Comparison of ENCODE assay signal across 26 cellular contexts in the genomic region with DNA sequence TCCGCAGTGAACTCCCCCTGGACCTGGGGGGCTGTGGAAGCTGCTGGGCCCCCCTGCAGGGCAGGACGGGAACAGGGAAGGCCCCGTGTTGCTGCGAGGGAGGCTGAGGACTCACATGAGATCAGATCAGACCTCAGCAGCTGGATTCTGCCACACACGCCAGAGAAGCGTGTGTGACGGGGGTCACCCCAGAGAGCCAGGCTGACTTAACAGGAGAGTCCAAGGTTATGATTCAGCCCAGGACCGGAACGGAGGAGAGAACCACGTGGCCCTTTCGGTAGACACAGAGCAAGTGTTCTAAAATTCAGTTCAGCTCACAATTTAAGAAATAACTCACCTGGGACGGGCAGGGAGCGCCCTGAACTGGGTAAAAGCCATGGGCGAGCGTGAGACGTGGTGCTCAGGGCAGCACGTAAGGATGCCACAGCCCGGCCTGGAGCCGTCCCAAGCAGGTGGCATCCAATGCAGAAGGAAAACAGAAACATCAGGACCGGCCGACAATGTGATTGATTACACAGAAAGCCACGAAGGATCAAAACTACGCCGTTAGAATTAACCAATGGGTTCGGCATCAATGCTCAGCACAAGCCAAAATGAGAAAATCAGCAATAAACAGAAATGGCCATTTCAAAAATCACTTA. TPM values are rescaled to one million over a fixed set of nuclear protein-coding genes. Genes with fewer than 3 reads are reported as not detected.
DNase-seq lines count a peak whose midpoint lies in the region; ATAC-seq and TF ChIP-seq lines count a peak whose summit lies in the region.
"Had no signal": no experiment of that assay in that cellular context is flagged by ENCODE, and none has a peak within 500 bp of the region (broad histone marks: within the 10 kb centered on the region; RNA-seq: fewer than 3 reads in every experiment).

No MANE protein-coding gene starts in this region.

- H4K5ac ChIP-seq in IMR-90 (ENCODE audit: low read depth, low read length) = no peak overlapping the region

- no peak overlapping the region for H2BK15ac ChIP-seq in IMR-90 (ENCODE audit: low read depth, low read length)

- H3K27ac ChIP-seq in IMR-90 (ENCODE audit: insufficient read depth, low read length) = no peak overlapping the region
- no peak overlapping the region for H3K27ac ChIP-seq in psoas muscle
- H3K27ac ChIP-seq: gastrocnemius medialis, HL-60, SK-N-MC, WERI-Rb-1 had no signal

- H3K4me1 ChIP-seq in IMR-90 (ENCODE audit: control insufficient read depth, insufficient read depth, low read length) (peaks cover 5% of the 10 kb centered on the region; the same call in 1 of the 2 replicates), psoas muscle (no peaks in the 10 kb centered on the region)
- H3K4me1 ChIP-seq: gastrocnemius medialis, HAP-1 had no signal

- no peak overlapping the region for H3K4ac ChIP-seq in IMR-90 (ENCODE audit: low read depth, low read length)

- no peaks in the 10 kb centered on the region for H3K9me3 ChIP-seq in IMR-90 (ENCODE audit: control insufficient read depth, insufficient read depth, low read length)
- no peaks in the 10 kb centered on the region for H3K9me3 ChIP-seq in psoas muscle
- H3K9me3 ChIP-seq: gastrocnemius medialis, HAP-1 had no signal

- peak overlapping the region; percentile 33 for H2AFZ ChIP-seq in IMR-90 (replicated peaks; ENCODE audit: low read length, poor library complexity)

- no peak for TF ChIP-seq RAD21 in IMR-90 (IDR thresholded peaks at IDR 0.05; ENCODE audit: low read length)

- WGBS in IMR-90 (ENCODE audit: extremely low coverage in 2 of 2, insufficient read length in 1 of 2), 2 experiments = 63% methylated on average over 9 of the region's 25 CpGs; no CpG with 5 or more reads in 1 of the 2 experiments
- WGBS in psoas muscle, 3 donors = 87 to 89% (median 89%) methylated on average over 25 of the region's 25 CpGs

- no peak overlapping the region for H3K4me2 ChIP-seq in IMR-90 (ENCODE audit: low read depth, low read length)

- no peak overlapping the region for H4K91ac ChIP-seq in IMR-90 (ENCODE audit: insufficient read depth, low read depth, low read length)

- no peak overlapping the region for H3K9ac ChIP-seq in IMR-90 (ENCODE audit: low read depth, low read length)

- H3K4me1 Mint-ChIP-seq in activated CD8-positive, alpha-beta T cell treated with anti-CD3 and anti-CD28 coated beads, Interleukin-2, amount 10 ng/mL, durations not matched to agents 7 days and 5 days (ENCODE audit: low read depth) = peaks cover 13% of the 10 kb centered on the region
- peaks cover 10% of the 10 kb centered on the region for H3K4me1 Mint-ChIP-seq in activated CD8-positive, alpha-beta T cell treated with anti-CD3 and anti-CD28 coated beads for 36 hours (ENCODE audit: low read depth)
- peaks cover 6% of the 10 kb centered on the region for H3K4me1 Mint-ChIP-seq in glutamatergic neuron (ENCODE audit: low read depth, unreplicated experiment)

- H3K79me1 ChIP-seq in IMR-90 (ENCODE audit: low read depth in 1 of 2, low read length in 2 of 2) = no peaks in the 10 kb centered on the region

- H3K18ac ChIP-seq in IMR-90 (ENCODE audit: low read depth, low read length) = no peak overlapping the region

- no peaks in the 10 kb centered on the region for H3K36me3 ChIP-seq in IMR-90 (ENCODE audit: control insufficient read depth, insufficient read depth, low read length)
- no peaks in the 10 kb centered on the region for H3K36me3 ChIP-seq in psoas muscle (ENCODE audit: insufficient read depth in 1 of 2, low read depth in 1 of 2)
- H3K36me3 ChIP-seq: gastrocnemius medialis, HAP-1, WERI-Rb-1 had no signal

- TF ChIP-seq CTCF in activated CD8-positive, alpha-beta T cell treated with anti-CD3 and anti-CD28 coated beads for 36 hours (IDR thresholded peaks at IDR 0.05) = no peak
- TF ChIP-seq CTCF in IMR-90 (conservative IDR thresholded peaks at IDR 0.05; ENCODE audit: low read depth, low read length) = no peak
- no peak for TF ChIP-seq CTCF in glutamatergic neuron (IDR thresholded peaks at IDR 0.05; ENCODE audit: partially characterized antibody, unreplicated experiment)
- no peak for TF ChIP-seq CTCF in psoas muscle (IDR thresholded peaks at IDR 0.05)

- no peak overlapping the region for H2BK20ac ChIP-seq in IMR-90 (ENCODE audit: low read depth, low read length)

- no peaks in the 10 kb centered on the region for H3K27me3 ChIP-seq in IMR-90 (ENCODE audit: control insufficient read depth, insufficient read depth, low read length)
- H3K27me3 ChIP-seq in psoas muscle (ENCODE audit: insufficient read depth in 3 of 3, low read length in 2 of 3) = no peaks in the 10 kb centered on the region
- H3K27me3 ChIP-seq: gastrocnemius medialis had no signal

- H3K4me3 Mint-ChIP-seq in activated CD8-positive, alpha-beta T cell treated with anti-CD3 and anti-CD28 coated beads, Interleukin-2, amount 10 ng/mL, durations not matched to agents 7 days and 5 days = no peak overlapping the region
- H3K4me3 Mint-ChIP-seq in activated CD8-positive, alpha-beta T cell treated with anti-CD3 and anti-CD28 coated beads for 36 hours = no peak overlapping the region
- H3K4me3 Mint-ChIP-seq in glutamatergic neuron (ENCODE audit: unreplicated experiment) = no peak overlapping the region
- H3K4me3 Mint-ChIP-seq: natural killer cell treated with Interleukin-12 subunit alpha and Interleukin-12 subunit beta and Interleukin-15 and Interleukin-18, amount 100 ng/mL, for 72 hours had no signal

- no peak overlapping the region for H3K56ac ChIP-seq in IMR-90 (ENCODE audit: extremely low read depth, insufficient read depth, low read length)

- H4K8ac ChIP-seq in IMR-90 (ENCODE audit: low read depth in 2 of 2, low read length in 2 of 2) = no peak overlapping the region

- H3K4me3 ChIP-seq in IMR-90 (ENCODE audit: insufficient read depth, low read depth, low read length) (no peak overlapping the region), psoas muscle (no peak overlapping the region)
- H3K4me3 ChIP-seq: gastrocnemius medialis, HAP-1, SK-N-MC had no signal

- no peak overlapping the region for H2BK5ac ChIP-seq in IMR-90 (ENCODE audit: low read depth, low read length, poor library complexity, severe bottlenecking)

- H3K23ac ChIP-seq in IMR-90 (ENCODE audit: low read depth, low read length) = no peak overlapping the region

- H2BK120ac ChIP-seq in IMR-90 (ENCODE audit: low read depth, low read length) = no peak overlapping the region

- no peaks in the 10 kb centered on the region for H3K9me1 ChIP-seq in IMR-90 (ENCODE audit: insufficient read depth, low read length)

- H3K27me3 Mint-ChIP-seq in activated CD8-positive, alpha-beta T cell treated with anti-CD3 and anti-CD28 coated beads, Interleukin-2, amount 10 ng/mL, durations not matched to agents 7 days and 5 days (ENCODE audit: low read depth) = no peaks in the 10 kb centered on the region
- no peaks in the 10 kb centered on the region for H3K27me3 Mint-ChIP-seq in activated CD8-positive, alpha-beta T cell treated with anti-CD3 and anti-CD28 coated beads for 36 hours
- H3K27me3 Mint-ChIP-seq in glutamatergic neuron (ENCODE audit: unreplicated experiment) = no peaks in the 10 kb centered on the region
- H3K27me3 Mint-ChIP-seq: natural killer cell treated with Interleukin-12 subunit alpha and Interleukin-12 subunit beta and Interleukin-15 and Interleukin-18, amount 100 ng/mL, for 72 hours; progenitor cell of endocrine pancreas had no signal

- no TSS peak for BruUV-seq in IMR-90 (replicated peaks; lab: Mats Ljungman, UMichigan)

- CTCF ChIA-PET in activated CD8-positive, alpha-beta T cell treated with anti-CD3 and anti-CD28 coated beads, Interleukin-2, amount 10 ng/mL, durations not matched to agents 7 days and 5 days (lab: Charles Lee) = no interaction called here
- CTCF ChIA-PET in activated CD8-positive, alpha-beta T cell treated with anti-CD3 and anti-CD28 coated beads for 36 hours (lab: Charles Lee) = no interaction called here
- CTCF ChIA-PET in IMR-90 (lab: Yijun Ruan, JAX) = no interaction called here

- H4K20me1 ChIP-seq in IMR-90 (ENCODE audit: insufficient read depth, low read length) = no peaks in the 10 kb centered on the region; the same call in 1 of the 2 replicates

- intact Hi-C loops in activated CD8-positive, alpha-beta T cell treated with anti-CD3 and anti-CD28 coated beads for 36 hours (cut with micrococcal nuclease) = no loop called here
- intact Hi-C loops in IMR-90 (cut with micrococcal nuclease) = no loop called here
- intact Hi-C loops in psoas muscle (cut with DNase I) = no loop called here

- peak overlapping the region; percentile 28 for H2AK5ac ChIP-seq in IMR-90 (ENCODE audit: low read depth, low read length)

- peak overlapping the region; percentile 50 for H2AK9ac ChIP-seq in IMR-90 (replicated peaks; ENCODE audit: low read depth, low read length, poor library complexity)

- no peak for DNase-seq in activated CD8-positive, alpha-beta T cell treated with anti-CD3 and anti-CD28 coated beads, Interleukin-2, amount 10 ng/mL, durations not matched to agents 7 days and 5 days
- no peak for DNase-seq in activated CD8-positive, alpha-beta T cell treated with anti-CD3 and anti-CD28 coated beads for 36 hours
- peak; percentile 83 for DNase-seq in IMR-90
- no peak for DNase-seq in glutamatergic neuron
- peak; percentile 9 to 41 for DNase-seq in psoas muscle
- no peak for DNase-seq in AG08395 (ENCODE audit: low spot score)
- no peak for DNase-seq in foreskin melanocyte
- DNase-seq: 8988T; activated CD8-positive, alpha-beta memory T cell treated with anti-CD3 and anti-CD28 coated beads, Interleukin-2, amount 50 U/mL, for 4 hours; DND-41; effector memory CD4-positive, alpha-beta T cell; gastrocnemius medialis; midbrain; NCI-H1930; substantia nigra had no signal

- H3K27ac Mint-ChIP-seq in activated CD8-positive, alpha-beta T cell treated with anti-CD3 and anti-CD28 coated beads, Interleukin-2, amount 10 ng/mL, durations not matched to agents 7 days and 5 days = peak overlapping the region; percentile 30
- H3K27ac Mint-ChIP-seq in activated CD8-positive, alpha-beta T cell treated with anti-CD3 and anti-CD28 coated beads for 36 hours = no peak overlapping the region
- H3K27ac Mint-ChIP-seq in glutamatergic neuron (ENCODE audit: unreplicated experiment) = peak overlapping the region; percentile 45
- H3K27ac Mint-ChIP-seq: natural killer cell treated with Interleukin-12 subunit alpha and Interleukin-12 subunit beta and Interleukin-15 and Interleukin-18, amount 100 ng/mL, for 72 hours; progenitor cell of endocrine pancreas had no signal

- POLR2A ChIA-PET in activated CD8-positive, alpha-beta T cell treated with anti-CD3 and anti-CD28 coated beads, Interleukin-2, amount 10 ng/mL, durations not matched to agents 7 days and 5 days (lab: Charles Lee) = no interaction called here
- POLR2A ChIA-PET in activated CD8-positive, alpha-beta T cell treated with anti-CD3 and anti-CD28 coated beads for 36 hours (lab: Charles Lee) = no interaction called here
- POLR2A ChIA-PET in IMR-90 (lab: Charles Lee; ENCODE audit: unreplicated experiment) = no interaction called here

- H3K14ac ChIP-seq in IMR-90 (replicated peaks; ENCODE audit: low read depth, low read length) = no peak overlapping the region

- in situ Hi-C loops in IMR-90 (cut with MboI; ENCODE audit: low sequenced_read_pairs) = no loop called here

- no peak for ATAC-seq in activated CD8-positive, alpha-beta T cell treated with anti-CD3 and anti-CD28 coated beads, Interleukin-2, amount 10 ng/mL, durations not matched to agents 7 days and 5 days
- no peak for ATAC-seq in activated CD8-positive, alpha-beta T cell treated with anti-CD3 and anti-CD28 coated beads for 36 hours
- ATAC-seq in IMR-90 (ENCODE audit: low read depth) (peak; percentile 95), psoas muscle (no peak), GM18498 (IDR thresholded peaks at IDR 0.05; ENCODE audit: unreplicated experiment) (no peak)
- ATAC-seq: esophagus mucosa; gastrocnemius medialis; natural killer cell treated with Interleukin-12 subunit alpha and Interleukin-12 subunit beta and Interleukin-15 and Interleukin-18, amount 100 ng/mL, for 72 hours had no signal

- no peaks in the 10 kb centered on the region for H3K36me3 Mint-ChIP-seq in activated CD8-positive, alpha-beta T cell treated with anti-CD3 and anti-CD28 coated beads, Interleukin-2, amount 10 ng/mL, durations not matched to agents 7 days and 5 days (ENCODE audit: low read depth)
- no peaks in the 10 kb centered on the region for H3K36me3 Mint-ChIP-seq in activated CD8-positive, alpha-beta T cell treated with anti-CD3 and anti-CD28 coated beads for 36 hours (ENCODE audit: low read depth)
- H3K36me3 Mint-ChIP-seq in glutamatergic neuron (ENCODE audit: unreplicated experiment) = no peaks in the 10 kb centered on the region
- H3K36me3 Mint-ChIP-seq: natural killer cell treated with Interleukin-12 subunit alpha and Interleukin-12 subunit beta and Interleukin-15 and Interleukin-18, amount 100 ng/mL, for 72 hours had no signal

- H3K9me3 Mint-ChIP-seq in activated CD8-positive, alpha-beta T cell treated with anti-CD3 and anti-CD28 coated beads, Interleukin-2, amount 10 ng/mL, durations not matched to agents 7 days and 5 days (ENCODE audit: insufficient read depth) = no peaks in the 10 kb centered on the region
- no peaks in the 10 kb centered on the region for H3K9me3 Mint-ChIP-seq in activated CD8-positive, alpha-beta T cell treated with anti-CD3 and anti-CD28 coated beads for 36 hours
- H3K9me3 Mint-ChIP-seq in glutamatergic neuron (ENCODE audit: unreplicated experiment) = peaks cover 3% of the 10 kb centered on the region
- H3K9me3 Mint-ChIP-seq: natural killer cell treated with Interleukin-12 subunit alpha and Interleukin-12 subunit beta and Interleukin-15 and Interleukin-18, amount 100 ng/mL, for 72 hours had no signal

- dilution Hi-C loops in IMR-90 (cut with HindIII; ENCODE audit: low sequenced_read_pairs, unreplicated experiment) = no loop called here

- no peak for TF ChIP-seq POLR2A in IMR-90 (IDR thresholded peaks at IDR 0.05; ENCODE audit: low read depth, low read length)

RNA-seq across cellular contexts. Expression of gene EXD3, which starts 38.7 kb away (rescaled TPM):
- total RNA-seq in activated CD8-positive, alpha-beta T cell treated with anti-CD3 and anti-CD28 coated beads, Interleukin-2, amount 10 ng/mL, durations not matched to agents 7 days and 5 days = 10 to 100 TPM in 1 of 2 experiments, 1 to 10 TPM in 1; 10.0 to 10.9 TPM
- total RNA-seq in activated CD8-positive, alpha-beta T cell treated with anti-CD3 and anti-CD28 coated beads for 36 hours = 1 to 10 TPM; 8.1 to 9.0 TPM
- total RNA-seq in IMR-90 (2012; rRNA removed) (1.1 and 1.7 TPM in 2 replicates), glutamatergic neuron (ENCODE audit: unreplicated experiment) (24.5 TPM), psoas muscle (10 to 100 TPM in 2 of 4 donors, 1 to 10 TPM in 2; 6.7 to 11.2 (median 9.7) TPM)
- polyA plus RNA-seq in IMR-90 (2012; rRNA removed) (7.4 and 10.2 TPM in 2 replicates), psoas muscle (1 to 10 TPM; 5.7 to 9.9 (median 7.2) TPM)
- 5.4 and 9.9 TPM in 2 replicates for polyA plus RNA-seq in IMR-90 (2012; cell fraction: cytosol; rRNA removed)
- 24.4 and 50.7 TPM in 2 replicates for polyA plus RNA-seq in IMR-90 (2012; cell fraction: nucleus; rRNA removed; ENCODE audit: low replicate concordance)

RNA-seq across cellular contexts. Expression of gene NOXA1, which starts 39.0 kb away (rescaled TPM):
- under 1 TPM; 0.52 to 0.58 TPM for total RNA-seq in activated CD8-positive, alpha-beta T cell treated with anti-CD3 and anti-CD28 coated beads, Interleukin-2, amount 10 ng/mL, durations not matched to agents 7 days and 5 days
- under 1 TPM; 0.72 to 0.95 TPM for total RNA-seq in activated CD8-positive, alpha-beta T cell treated with anti-CD3 and anti-CD28 coated beads for 36 hours
- total RNA-seq in IMR-90 (2012; rRNA removed) = not detected in 2 replicates
- 0.16 and 0.17 TPM in 2 replicates for polyA plus RNA-seq in IMR-90 (2012; rRNA removed)
- 0.08 and 0.25 TPM in 2 replicates for polyA plus RNA-seq in IMR-90 (2012; cell fraction: cytosol; rRNA removed)
- 1.3 and 3.4 TPM in 2 replicates for polyA plus RNA-seq in IMR-90 (2012; cell fraction: nucleus; rRNA removed; ENCODE audit: low replicate concordance)
- total RNA-seq in glutamatergic neuron (ENCODE audit: unreplicated experiment) = 2.6 TPM
- total RNA-seq in psoas muscle = 1 to 10 TPM in 3 of 4 donors, under 1 TPM in 1; 0.62 to 5.1 (median 2.5) TPM
- polyA plus RNA-seq in psoas muscle = 1 to 10 TPM in 1 of 3 donors, under 1 TPM in 2; 0.43 to 1.0 (median 0.83) TPM

RNA-seq across cellular contexts. Expression of gene ENTPD8, which starts 56.9 kb away (rescaled TPM):
- total RNA-seq in activated CD8-positive, alpha-beta T cell treated with anti-CD3 and anti-CD28 coated beads, Interleukin-2, amount 10 ng/mL, durations not matched to agents 7 days and 5 days = not detected
- not detected for total RNA-seq in activated CD8-positive, alpha-beta T cell treated with anti-CD3 and anti-CD28 coated beads for 36 hours
- not detected in 2 replicates for total RNA-seq in IMR-90 (2012; rRNA removed)
- 0.07 TPM in 2 replicates for polyA plus RNA-seq in IMR-90 (2012; rRNA removed)
- polyA plus RNA-seq in IMR-90 (2012; cell fraction: cytosol; rRNA removed) = 0.06 and 0.11 TPM in 2 replicates
- polyA plus RNA-seq in IMR-90 (2012; cell fraction: nucleus; rRNA removed; ENCODE audit: low replicate concordance) = 0.37 and 0.78 TPM in 2 replicates
- total RNA-seq in glutamatergic neuron (ENCODE audit: unreplicated experiment) = 1.0 TPM
- total RNA-seq in psoas muscle = not detected
- under 1 TPM in 1 of 3 donors, not detected in 2; 0.01 TPM for polyA plus RNA-seq in psoas muscle
- total RNA-seq: esophagus mucosa; natural killer cell treated with Interleukin-12 subunit alpha and Interleukin-12 subunit beta and Interleukin-15 and Interleukin-18, amount 100 ng/mL, for 72 hours; skeletal muscle tissue; T-helper 2 cell treated with Interferon-gamma antibody and Interleukin-4, amounts not matched to agents 100 ng/mL and 5 ng/mL, for 36 hours had no signal
- polyA plus RNA-seq: urinary bladder had no signal

Comparison
In these comparisons a context has a peak if more than half of its experiments do, and no peak if none do; other contexts are left out.
1. DNase-seq: peak in IMR-90 (single experiment) and psoas muscle (2 of 2); none in activated CD8-positive, alpha-beta T cell treated with anti-CD3 and anti-CD28 coated beads, Interleukin-2, amount 10 ng/mL, durations not matched to agents 7 days and 5 days (single experiment), activated CD8-positive, alpha-beta T cell treated with anti-CD3 and anti-CD28 coated beads for 36 hours (single experiment), glutamatergic neuron (single experiment), AG08395 (single experiment) and foreskin melanocyte (single experiment).